In the genomic region with DNA sequence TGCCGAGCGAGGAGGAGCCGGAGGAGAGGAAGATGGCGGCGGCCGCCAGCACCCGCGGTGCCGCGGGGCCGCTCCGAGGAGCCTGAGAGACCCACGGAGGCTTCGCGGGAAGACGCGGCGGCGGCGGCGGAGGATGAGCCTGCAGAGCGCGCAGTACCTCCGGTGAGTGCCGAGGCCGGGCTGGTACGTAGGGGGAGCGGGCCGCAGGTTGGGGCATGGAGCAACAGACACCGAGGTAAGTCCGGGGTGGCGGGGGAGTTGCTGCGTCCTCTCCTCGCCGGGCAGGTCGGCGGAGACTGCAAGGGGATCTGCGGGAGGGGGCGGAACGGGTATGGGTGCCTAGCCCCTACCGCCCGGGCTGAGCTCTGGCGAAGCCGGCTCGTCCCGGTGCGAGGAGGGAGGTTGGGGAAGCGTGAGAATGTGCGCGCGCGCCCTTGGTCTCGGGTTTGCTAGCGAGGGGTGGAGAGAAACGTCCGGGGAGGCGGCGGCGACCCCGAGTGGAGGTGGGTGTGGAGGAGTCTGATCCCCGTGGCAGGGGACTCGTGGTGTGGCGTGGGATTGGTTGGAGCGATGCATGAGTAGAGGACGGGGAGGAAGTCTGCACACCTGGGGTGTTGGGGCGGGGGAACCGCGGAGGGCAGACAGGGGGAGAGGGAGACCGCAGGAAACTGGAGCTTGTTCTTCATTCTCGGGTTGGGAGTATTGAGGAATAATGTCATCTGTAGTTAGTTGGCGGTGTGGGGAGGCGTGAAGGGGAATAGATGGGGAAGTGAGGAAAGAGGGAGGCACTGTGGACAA, we compare ENCODE assay signal across 8 cellular contexts. TPM values are rescaled to one million over a fixed set of nuclear protein-coding genes. Genes with fewer than 3 reads are reported as not detected.
DNase-seq lines count a peak whose midpoint lies in the region; ATAC-seq and TF ChIP-seq lines count a peak whose summit lies in the region.

A gene with protein sequence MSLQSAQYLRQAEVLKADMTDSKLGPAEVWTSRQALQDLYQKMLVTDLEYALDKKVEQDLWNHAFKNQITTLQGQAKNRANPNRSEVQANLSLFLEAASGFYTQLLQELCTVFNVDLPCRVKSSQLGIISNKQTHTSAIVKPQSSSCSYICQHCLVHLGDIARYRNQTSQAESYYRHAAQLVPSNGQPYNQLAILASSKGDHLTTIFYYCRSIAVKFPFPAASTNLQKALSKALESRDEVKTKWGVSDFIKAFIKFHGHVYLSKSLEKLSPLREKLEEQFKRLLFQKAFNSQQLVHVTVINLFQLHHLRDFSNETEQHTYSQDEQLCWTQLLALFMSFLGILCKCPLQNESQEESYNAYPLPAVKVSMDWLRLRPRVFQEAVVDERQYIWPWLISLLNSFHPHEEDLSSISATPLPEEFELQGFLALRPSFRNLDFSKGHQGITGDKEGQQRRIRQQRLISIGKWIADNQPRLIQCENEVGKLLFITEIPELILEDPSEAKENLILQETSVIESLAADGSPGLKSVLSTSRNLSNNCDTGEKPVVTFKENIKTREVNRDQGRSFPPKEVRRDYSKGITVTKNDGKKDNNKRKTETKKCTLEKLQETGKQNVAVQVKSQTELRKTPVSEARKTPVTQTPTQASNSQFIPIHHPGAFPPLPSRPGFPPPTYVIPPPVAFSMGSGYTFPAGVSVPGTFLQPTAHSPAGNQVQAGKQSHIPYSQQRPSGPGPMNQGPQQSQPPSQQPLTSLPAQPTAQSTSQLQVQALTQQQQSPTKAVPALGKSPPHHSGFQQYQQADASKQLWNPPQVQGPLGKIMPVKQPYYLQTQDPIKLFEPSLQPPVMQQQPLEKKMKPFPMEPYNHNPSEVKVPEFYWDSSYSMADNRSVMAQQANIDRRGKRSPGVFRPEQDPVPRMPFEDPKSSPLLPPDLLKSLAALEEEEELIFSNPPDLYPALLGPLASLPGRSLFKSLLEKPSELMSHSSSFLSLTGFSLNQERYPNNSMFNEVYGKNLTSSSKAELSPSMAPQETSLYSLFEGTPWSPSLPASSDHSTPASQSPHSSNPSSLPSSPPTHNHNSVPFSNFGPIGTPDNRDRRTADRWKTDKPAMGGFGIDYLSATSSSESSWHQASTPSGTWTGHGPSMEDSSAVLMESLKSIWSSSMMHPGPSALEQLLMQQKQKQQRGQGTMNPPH (plus strand): TSS at position 12 of the 798 bp plus-strand sequence. CDS start 122 bp downstream, at position 134.

- H3K4me1 Mint-ChIP-seq in glutamatergic neuron (ENCODE audit: low read depth, unreplicated experiment): peaks cover 8% of the 10 kb centered on the region

- no peak for TF ChIP-seq EP300 in upper lobe of left lung (IDR thresholded peaks at IDR 0.05)

- H3K9me3 ChIP-seq in parathyroid adenoma (ENCODE audit: control insufficient read depth, low read length) (no peaks in the 10 kb centered on the region), upper lobe of left lung (no peaks in the 10 kb centered on the region)

- H3K27me3 ChIP-seq in parathyroid adenoma (ENCODE audit: control insufficient read depth, insufficient read depth, low read length) (no peaks in the 10 kb centered on the region), upper lobe of left lung (no peaks in the 10 kb centered on the region)

- H3K9me3 Mint-ChIP-seq in glutamatergic neuron (ENCODE audit: unreplicated experiment): peaks cover 12% of the 10 kb centered on the region

- H3K36me3 ChIP-seq in parathyroid adenoma (ENCODE audit: control insufficient read depth, insufficient read depth, low read length) (no peaks in the 10 kb centered on the region), upper lobe of left lung (no peaks in the 10 kb centered on the region)

- H3K4me3 Mint-ChIP-seq in glutamatergic neuron (ENCODE audit: unreplicated experiment): peak within 1 kb of the TSS; percentile 93

- peak within 1 kb of the TSS; percentile 95 for H3K4me3 ChIP-seq in parathyroid adenoma (ENCODE audit: low read depth, low read length)
- peak within 1 kb of the TSS; percentile 66 to 89 (median 86) for H3K4me3 ChIP-seq in upper lobe of left lung

- no peaks in the 10 kb centered on the region for H3K36me3 Mint-ChIP-seq in glutamatergic neuron (ENCODE audit: unreplicated experiment)

- H2AFZ ChIP-seq in parathyroid adenoma: peak within 1 kb of the TSS; percentile 98

- ATAC-seq in HG03025 (IDR thresholded peaks at IDR 0.05; ENCODE audit: low FRiP score, unreplicated experiment): peak; percentile 30
- ATAC-seq in upper lobe of left lung (ENCODE audit: low FRiP score in 2 of 2): peak in 1 of 2 donors; percentile 0

- peaks cover 15% of the 10 kb centered on the region for H3K79me2 ChIP-seq in parathyroid adenoma

- no peak for TF ChIP-seq CTCF in glutamatergic neuron (IDR thresholded peaks at IDR 0.05; ENCODE audit: partially characterized antibody, unreplicated experiment)
- TF ChIP-seq CTCF in parathyroid adenoma (IDR thresholded peaks at IDR 0.05): no peak
- TF ChIP-seq CTCF in upper lobe of left lung (IDR thresholded peaks at IDR 0.05): no peak

- H3K27me3 Mint-ChIP-seq in glutamatergic neuron (ENCODE audit: unreplicated experiment): peaks cover 7% of the 10 kb centered on the region

- TF ChIP-seq POLR2A in upper lobe of left lung (IDR thresholded peaks at IDR 0.05): peak in 2 of 4 donors; percentile 19 to 48

- H3K9ac ChIP-seq in parathyroid adenoma: peak within 1 kb of the TSS; percentile 84

- WGBS in upper lobe of left lung, 2 donors: 0 to 1% methylated on average over 51 to 61 of the region's 72 CpGs

- peak within 1 kb of the TSS; percentile 97 for H3K4me2 ChIP-seq in parathyroid adenoma (ENCODE audit: low read length)

- DNase-seq in SIG-M5 treated with dmso at 0.1 percent for 504 hours (lab: John Stamatoyannopoulos, UW; ENCODE audit: unreplicated experiment): peak; percentile 55
- no peak for DNase-seq in SIG-M5 (lab: John Stamatoyannopoulos, UW)
- peak; percentile 77 for DNase-seq in OCI-M1 (lab: John Stamatoyannopoulos, UW)
- peak; percentile 53 for DNase-seq in activated naive CD4-positive, alpha-beta T cell treated with Interleukin-2 at 50 U/mL for 16 hours
- peak; percentile 67 for DNase-seq in glutamatergic neuron
- peak; percentile 55 to 94 for DNase-seq in upper lobe of left lung

- H3K27ac ChIP-seq in parathyroid adenoma (peak within 1 kb of the TSS; percentile 98), upper lobe of left lung (peak within 1 kb of the TSS; percentile 93 to 96 (median 95))

- H3K4me1 ChIP-seq in parathyroid adenoma (no peaks in the 10 kb centered on the region), upper lobe of left lung (peaks cover 15 to 34% (median 22%) of the 10 kb centered on the region in 4 donors)

- H3K27ac Mint-ChIP-seq in glutamatergic neuron (ENCODE audit: unreplicated experiment): peak within 1 kb of the TSS; percentile 99

RNA-seq across cellular contexts. Expression of the gene that starts here (rescaled TPM):
- 66.2 TPM for total RNA-seq in glutamatergic neuron (ENCODE audit: unreplicated experiment)
- total RNA-seq in upper lobe of left lung: 10 to 100 TPM; 35.6 to 62.4 (median 50.5) TPM
